Comparison of ENCODE assay signal across 9 cellular contexts in genomic region chr12:53493610-53494391, GRCh38. TPM values are rescaled to one million over a fixed set of nuclear protein-coding genes. Genes with fewer than 3 reads are reported as not detected.
DNase-seq lines count a peak whose midpoint lies in the region; ATAC-seq and TF ChIP-seq lines count a peak whose summit lies in the region.
"Had no signal": no experiment of that assay in that cellular context is flagged by ENCODE, and none has a peak within 500 bp of the region (broad histone marks: within the 10 kb centered on the region; RNA-seq: fewer than 3 reads in every experiment).

No MANE protein-coding gene starts in this region.

- no peak for ATAC-seq in CD8-positive, alpha-beta T cell
- ATAC-seq in HG03439 (IDR thresholded peaks at IDR 0.05; ENCODE audit: unreplicated experiment), result no peak

- H3K9me3 ChIP-seq in CD8-positive, alpha-beta T cell (ENCODE audit: low read length), result no peaks in the 10 kb centered on the region
- H3K9me3 ChIP-seq in MM.1S (replicated peaks; ENCODE audit: insufficient read depth, low read length) (no peaks in the 10 kb centered on the region), duodenal mucosa (ENCODE audit: control insufficient read depth in 1 of 2, low read length in 2 of 2) (no peaks in the 10 kb centered on the region), neural cell (ENCODE audit: low read length) (no peaks in the 10 kb centered on the region)

- H3K27ac Mint-ChIP-seq in CD8-positive, alpha-beta T cell, result peak overlapping the region; percentile 91

- H3F3A ChIP-seq in MM.1S (ENCODE audit: insufficient read depth, low read length), result peaks cover 18% of the 10 kb centered on the region
- no peaks in the 10 kb centered on the region for H3F3A ChIP-seq in neural cell (ENCODE audit: insufficient read depth, low read length, poor library complexity, severe bottlenecking)

- peak overlapping the region; percentile 66 for H3K4me3 ChIP-seq in CD8-positive, alpha-beta T cell (ENCODE audit: low read depth, low read length)
- H3K4me3 ChIP-seq in MM.1S (ENCODE audit: low read length) (peak overlapping the region; percentile 76), duodenal mucosa (ENCODE audit: low read depth in 1 of 2, low read length in 2 of 2) (peak overlapping the region; percentile 75 to 96), neural cell (ENCODE audit: low read length) (peak overlapping the region; percentile 70)

- H4K20me1 ChIP-seq in MM.1S (ENCODE audit: insufficient read depth, low read length) (no peaks in the 10 kb centered on the region), neural cell (ENCODE audit: insufficient read depth) (no peaks in the 10 kb centered on the region)

- H3K36me3 ChIP-seq in CD8-positive, alpha-beta T cell (ENCODE audit: insufficient read depth, low read length), result no peaks in the 10 kb centered on the region
- H3K36me3 ChIP-seq in MM.1S (replicated peaks; ENCODE audit: insufficient read depth, low read length) (no peaks in the 10 kb centered on the region), duodenal mucosa (ENCODE audit: control insufficient read depth in 1 of 2, insufficient read depth in 2 of 2, low read length in 2 of 2) (no peaks in the 10 kb centered on the region), neural cell (ENCODE audit: insufficient read depth, low read length) (peaks cover 3% of the 10 kb centered on the region)

- H3K9me3 Mint-ChIP-seq in CD8-positive, alpha-beta T cell, result no peaks in the 10 kb centered on the region

- peaks cover 46% of the 10 kb centered on the region for H3K4me1 Mint-ChIP-seq in CD8-positive, alpha-beta T cell (ENCODE audit: low read depth)

- H3K9ac ChIP-seq in MM.1S (ENCODE audit: low read length) (peak overlapping the region; percentile 73), duodenal mucosa (ENCODE audit: low read depth in 1 of 2, low read length in 2 of 2) (peak overlapping the region; percentile 60 to 81), neural cell (ENCODE audit: low read length) (peak overlapping the region; percentile 95)

- no peak for TF ChIP-seq CTCF in CD8-positive, alpha-beta T cell (IDR thresholded peaks at IDR 0.05)
- TF ChIP-seq CTCF in MM.1S (IDR thresholded peaks at IDR 0.05; ENCODE audit: low read length), result no peak
- no peak for TF ChIP-seq CTCF in neural cell (IDR thresholded peaks at IDR 0.05; ENCODE audit: poor library complexity, severe bottlenecking)
- TF ChIP-seq CTCF in GM13976 (IDR thresholded peaks at IDR 0.05; ENCODE audit: borderline replicate concordance, control extremely low read depth, extremely low read depth, insufficient read depth, missing control alignments), result no peak

- H3K4me2 ChIP-seq in MM.1S (ENCODE audit: low read depth, low read length), result peak overlapping the region; percentile 99
- peak overlapping the region; percentile 98 for H3K4me2 ChIP-seq in neural cell (ENCODE audit: low read length)

- H3K27me3 ChIP-seq in CD8-positive, alpha-beta T cell (ENCODE audit: insufficient read depth, low read length), result no peaks in the 10 kb centered on the region
- no peaks in the 10 kb centered on the region for H3K27me3 ChIP-seq in MM.1S (replicated peaks; ENCODE audit: insufficient read depth, low read length)
- H3K27me3 ChIP-seq in duodenal mucosa (ENCODE audit: control insufficient read depth in 1 of 2, insufficient read depth in 2 of 2, low read length in 2 of 2), result peaks cover 0 to 5% of the 10 kb centered on the region in 2 donors
- no peaks in the 10 kb centered on the region for H3K27me3 ChIP-seq in neural cell (ENCODE audit: insufficient read depth, low read depth, low read length)

- peak overlapping the region; percentile 89 for H3K4me3 Mint-ChIP-seq in CD8-positive, alpha-beta T cell

- H3K9me2 ChIP-seq in MM.1S (replicated peaks; ENCODE audit: insufficient read depth, low read length), result no peaks in the 10 kb centered on the region
- H3K9me2 ChIP-seq in neural cell (ENCODE audit: insufficient read depth, low read length), result no peaks in the 10 kb centered on the region

- peaks cover 28% of the 10 kb centered on the region for H3K4me1 ChIP-seq in CD8-positive, alpha-beta T cell (ENCODE audit: insufficient read depth, low read length)
- H3K4me1 ChIP-seq in MM.1S (ENCODE audit: low read length), result peaks cover 17% of the 10 kb centered on the region
- H3K4me1 ChIP-seq in duodenal mucosa (ENCODE audit: control insufficient read depth in 1 of 2, insufficient read depth in 2 of 2, low read length in 2 of 2), result peaks cover 27% of the 10 kb centered on the region in 2 donors

- DNase-seq in CD8-positive, alpha-beta T cell, result no peak
- no peak for DNase-seq in MM.1S
- DNase-seq in GM13976 (ENCODE audit: low spot score), result no peak
- DNase-seq in NOMO-1 treated with dmso at 0.1 percent for 144 hours (lab: John Stamatoyannopoulos, UW; ENCODE audit: unreplicated experiment), result no peak
- no peak for DNase-seq in HT-29 (ENCODE audit: low spot score)

- peak overlapping the region; percentile 67 for H3K27ac ChIP-seq in CD8-positive, alpha-beta T cell (ENCODE audit: low read depth, low read length)
- H3K27ac ChIP-seq in MM.1S (ENCODE audit: low read length) (peak overlapping the region; percentile 66; the same call in 1 of the 2 replicates), duodenal mucosa (ENCODE audit: low read depth, low read length) (peak overlapping the region; percentile 81), neural cell (ENCODE audit: low read length) (peak overlapping the region; percentile 96)

- POLR2A ChIA-PET in CD8-positive, alpha-beta T cell (lab: Charles Lee), result interaction anchor here (0.9 to 1.6 kb wide), 4 partner anchors 17 to 172 kb away, joined by 3 to 6 read pairs (median 4); no protein-coding TSS in a partner anchor

- H3K79me2 ChIP-seq in MM.1S (ENCODE audit: low read length), result peaks cover 19% of the 10 kb centered on the region
- peaks cover 57% of the 10 kb centered on the region for H3K79me2 ChIP-seq in neural cell (replicated peaks; ENCODE audit: insufficient read depth, low read length)

- TF ChIP-seq RAD21 in neural cell (conservative IDR thresholded peaks at IDR 0.05), result no peak

- TF ChIP-seq EP300 in neural cell (conservative IDR thresholded peaks at IDR 0.05; ENCODE audit: poor library complexity, severe bottlenecking), result peak; percentile 83

- peak overlapping the region; percentile 61 for H2AFZ ChIP-seq in MM.1S (ENCODE audit: low read length)
- peak overlapping the region; percentile 40 for H2AFZ ChIP-seq in neural cell (ENCODE audit: low read depth, low read length)

- in situ Hi-C loops in GM13976 (cut with MboI; ENCODE audit: low sequenced_read_pairs, unreplicated experiment), result no loop called here

- intact Hi-C loops in CD8-positive, alpha-beta T cell (cut with DNase I, micrococcal nuclease), result loop anchor here (1.0 to 2.0 kb wide), 4 partner anchors 8 to 133 kb away; partner anchors contain the start of genes ATF7 (in 1 of the 2), PCBP2 (in 1 of the 2) and TARBP2 (in 1 of the 2)

- no peaks in the 10 kb centered on the region for H3K27me3 Mint-ChIP-seq in CD8-positive, alpha-beta T cell (ENCODE audit: low read depth)

- no peaks in the 10 kb centered on the region for H3K36me3 Mint-ChIP-seq in CD8-positive, alpha-beta T cell

- CTCF ChIA-PET in CD8-positive, alpha-beta T cell (lab: Charles Lee), result interaction anchor here (1.0 to 1.8 kb wide), 5 partner anchors 11 to 43 kb away, joined by 3 to 11 read pairs (median 4); no protein-coding TSS in a partner anchor

TF ChIP-seq in neural cell, 6 proteins besides CTCF, POLR2A, EP300 and RAD21:
- TF ChIP-seq POLR2AphosphoS5 (IDR thresholded peaks at IDR 0.05) (peak; percentile 24), EZH2 (IDR thresholded peaks at IDR 0.05; ENCODE audit: borderline replicate concordance, insufficient read depth, low read length, poor library complexity, severe bottlenecking) (no peak), MXI1 (conservative IDR thresholded peaks at IDR 0.05; ENCODE audit: poor library complexity, severe bottlenecking) (no peak), SMC3 (conservative IDR thresholded peaks at IDR 0.05; ENCODE audit: poor library complexity) (no peak), TAF1 (IDR thresholded peaks at IDR 0.05; ENCODE audit: low read depth) (no peak), REST (IDR thresholded peaks at IDR 0.05; ENCODE audit: borderline replicate concordance) (no peak)

RNA-seq across cellular contexts. Expression of gene MAP3K12, which starts 5.5 kb away (rescaled TPM):
- 10 to 100 TPM; 11.1 to 12.9 TPM for total RNA-seq in CD8-positive, alpha-beta T cell
- polyA plus RNA-seq in neural cell, result 82.0 and 87.0 TPM in 2 replicates
- 76.3 and 78.4 TPM in 2 replicates for polyA minus RNA-seq in neural cell
- 0.84 and 3.2 TPM in 2 replicates for total RNA-seq in HT-29 (2014; rRNA removed; shearing (Covaris generic))

RNA-seq across cellular contexts. Expression of gene TARBP2, which starts 7.3 kb away (rescaled TPM):
- total RNA-seq in CD8-positive, alpha-beta T cell, result 10 to 100 TPM; 22.9 to 23.9 TPM
- 135 and 162 TPM in 2 replicates for polyA plus RNA-seq in neural cell
- 54.4 and 60.6 TPM in 2 replicates for polyA minus RNA-seq in neural cell
- 68.9 and 89.2 TPM in 2 replicates for total RNA-seq in HT-29 (2014; rRNA removed; shearing (Covaris generic))

RNA-seq across cellular contexts. Expression of gene NPFF, which starts 13.5 kb away (rescaled TPM):
- not detected for total RNA-seq in CD8-positive, alpha-beta T cell
- not detected in 2 replicates for polyA plus RNA-seq in neural cell
- not detected in 2 replicates for polyA minus RNA-seq in neural cell
- not detected in 2 replicates for total RNA-seq in HT-29 (2014; rRNA removed; shearing (Covaris generic))
- total RNA-seq: M059J had no signal

RNA-seq across cellular contexts. Expression of gene PCBP2, which starts 41.9 kb away (rescaled TPM):
- total RNA-seq in CD8-positive, alpha-beta T cell, result 1,000 to 10,000 TPM; 1,250 to 1,255 TPM
- 242 and 261 TPM in 2 replicates for polyA plus RNA-seq in neural cell
- polyA minus RNA-seq in neural cell, result 275 and 404 TPM in 2 replicates
- 127 and 135 TPM in 2 replicates for total RNA-seq in HT-29 (2014; rRNA removed; shearing (Covaris generic))

RNA-seq across cellular contexts. Expression of gene PRR13, which starts 52.3 kb away (rescaled TPM):
- 100 to 1,000 TPM; 131 to 155 TPM for total RNA-seq in CD8-positive, alpha-beta T cell
- 6.4 and 11.2 TPM in 2 replicates for polyA plus RNA-seq in neural cell
- 4.6 and 5.3 TPM in 2 replicates for polyA minus RNA-seq in neural cell
- total RNA-seq in HT-29 (2014; rRNA removed; shearing (Covaris generic)), result 122 and 134 TPM in 2 replicates
